Comparison of ENCODE assay signal across 1 cellular context in genomic region chr7:76317782-76318487, GRCh38.
TF ChIP-seq lines count a peak whose summit lies in the region.

No MANE protein-coding gene starts in this region.

TF ChIP-seq in K562, 482 proteins besides CTCF, POLR2A, EP300 and RAD21 (continued from another document and continues in another):
- TF ChIP-seq PHF20 (IDR thresholded peaks at IDR 0.05; ENCODE audit: partially characterized antibody) (peak; percentile 12), POLR2B (IDR thresholded peaks at IDR 0.05; ENCODE audit: low read depth, partially characterized antibody) (peak; percentile 17), GMEB1 (CRISPR knock-in tag; IDR thresholded peaks at IDR 0.05) (no peak), MAZ (CRISPR knock-in tag; conservative IDR thresholded peaks at IDR 0.05 in 1 of 2, IDR thresholded peaks at IDR 0.05 in 1 of 2) (peak in 1 of 2 experiments; percentile 83; a peak in 2 of 4 replicates), NCOA6 (IDR thresholded peaks at IDR 0.05) (peak; percentile 97), SMC3 (conservative IDR thresholded peaks at IDR 0.05; ENCODE audit: insufficient read depth, low read depth, low read length) (0 out of 2 replicates have a peak, but pooled peaks have one; percentile 7), HDAC3 (IDR thresholded peaks at IDR 0.05; ENCODE audit: borderline replicate concordance, partially characterized antibody) (no peak), BCOR (IDR thresholded peaks at IDR 0.05) (peak; percentile 49; the same call in 1 of the 2 replicates), SP2 (IDR thresholded peaks at IDR 0.05; ENCODE audit: extremely low read depth, low read depth, low read length, poor library complexity, severe bottlenecking) (peak; percentile 35), KLF13 (tag; IDR thresholded peaks at IDR 0.05; ENCODE audit: borderline replicate concordance, low read depth) (no peak), NFIC (IDR thresholded peaks at IDR 0.05) (peak; percentile 89), ETV1 (tag; conservative IDR thresholded peaks at IDR 0.05; ENCODE audit: low read depth) (0 out of 2 replicates have a peak, but pooled peaks have one; percentile 31), CHCHD3 (CRISPR knock-in tag; IDR thresholded peaks at IDR 0.05) (peak; percentile 47; the same call in 1 of the 2 replicates), ARNT (IDR thresholded peaks at IDR 0.05) (0 out of 4 replicates have a peak, but pooled peaks of 1 of the 2 experiments have one; percentile 25), TRIM24 (IDR thresholded peaks at IDR 0.05) (peak in 1 of 2 experiments; percentile 75; a peak in 2 of 4 replicates), ZC3H11A (IDR thresholded peaks at IDR 0.05; ENCODE audit: low read depth, low read length) (no peak), RFX1 (IDR thresholded peaks at IDR 0.05) (peak; percentile 79), ZHX1 (conservative IDR thresholded peaks at IDR 0.05; ENCODE audit: low read length) (no peak; the same call in 1 of the 2 replicates), HCFC1 (IDR thresholded peaks at IDR 0.05; ENCODE audit: low read depth, low read length) (no peak), ARID1B (IDR thresholded peaks at IDR 0.05) (peak; percentile 62), THAP12 (CRISPR knock-in tag; IDR thresholded peaks at IDR 0.05) (peak; percentile 76; the same call in 1 of the 2 replicates), ZBTB26 (CRISPR knock-in tag; IDR thresholded peaks at IDR 0.05) (0 out of 2 replicates have a peak, but pooled peaks have one; percentile 6), HINFP (tag; conservative IDR thresholded peaks at IDR 0.05; ENCODE audit: low read depth) (peak; percentile 89), MCM3 (IDR thresholded peaks at IDR 0.05) (no peak), KDM5B (IDR thresholded peaks at IDR 0.05; ENCODE audit: insufficient replicate concordance, low read depth, low read length) (peak; percentile 44), ZNF24 (IDR thresholded peaks at IDR 0.05) (no peak), ZNF280B (CRISPR knock-in tag; IDR thresholded peaks at IDR 0.05) (no peak), THRB (CRISPR knock-in tag; conservative IDR thresholded peaks at IDR 0.05) (0 out of 2 replicates have a peak, but pooled peaks have one; percentile 15), CHD4 (IDR thresholded peaks at IDR 0.05; ENCODE audit: insufficient read depth, insufficient replicate concordance, low read depth, low read length, poor library complexity, severe bottlenecking) (peak; percentile 18), ELF4 (CRISPR knock-in tag; IDR thresholded peaks at IDR 0.05) (no peak; the same call in 1 of the 2 replicates), CREM (IDR thresholded peaks at IDR 0.05; ENCODE audit: low read depth) (peak; percentile 20), RBM22 (IDR thresholded peaks at IDR 0.05; ENCODE audit: low read depth, low read length, poor library complexity, severe bottlenecking) (peak; percentile 84), SRSF1 (IDR thresholded peaks at IDR 0.05; ENCODE audit: low read depth, low read length) (no peak), MAFK (IDR thresholded peaks at IDR 0.05; ENCODE audit: low read length) (peak; percentile 6), USF2 (CRISPR knock-in tag; IDR thresholded peaks at IDR 0.05) (no peak), C11orf30 (IDR thresholded peaks at IDR 0.05; ENCODE audit: low read depth) (no peak), ESRRA (IDR thresholded peaks at IDR 0.05; ENCODE audit: borderline replicate concordance, low read depth) (0 out of 2 replicates have a peak, but pooled peaks have one; percentile 15), CREB1 (IDR thresholded peaks at IDR 0.05) (peak; percentile 41; the same call in 1 of the 2 replicates), CREB1 (CRISPR knock-in tag; IDR thresholded peaks at IDR 0.05) (peak; percentile 52; the same call in 1 of the 2 replicates), JUND (IDR thresholded peaks at IDR 0.05; ENCODE audit: borderline replicate concordance, low read depth, low read length) (no peak; the same call in 1 of the 2 replicates), JUND (tag; IDR thresholded peaks at IDR 0.05; ENCODE audit: borderline replicate concordance, low read depth, low read length) (peak; percentile 55; the same call in 1 of the 3 replicates), KDM1A (IDR thresholded peaks at IDR 0.05) (peak in 1 of 2 experiments; percentile 32; a peak in 1 of 4 replicates), CREB3 (tag; conservative IDR thresholded peaks at IDR 0.05; ENCODE audit: low read depth) (no peak), FOXP1 (CRISPR knock-in tag; IDR thresholded peaks at IDR 0.05) (no peak), ZNF280A (IDR thresholded peaks at IDR 0.05; ENCODE audit: low read depth, partially characterized antibody) (no peak)
